In the genomic region with DNA sequence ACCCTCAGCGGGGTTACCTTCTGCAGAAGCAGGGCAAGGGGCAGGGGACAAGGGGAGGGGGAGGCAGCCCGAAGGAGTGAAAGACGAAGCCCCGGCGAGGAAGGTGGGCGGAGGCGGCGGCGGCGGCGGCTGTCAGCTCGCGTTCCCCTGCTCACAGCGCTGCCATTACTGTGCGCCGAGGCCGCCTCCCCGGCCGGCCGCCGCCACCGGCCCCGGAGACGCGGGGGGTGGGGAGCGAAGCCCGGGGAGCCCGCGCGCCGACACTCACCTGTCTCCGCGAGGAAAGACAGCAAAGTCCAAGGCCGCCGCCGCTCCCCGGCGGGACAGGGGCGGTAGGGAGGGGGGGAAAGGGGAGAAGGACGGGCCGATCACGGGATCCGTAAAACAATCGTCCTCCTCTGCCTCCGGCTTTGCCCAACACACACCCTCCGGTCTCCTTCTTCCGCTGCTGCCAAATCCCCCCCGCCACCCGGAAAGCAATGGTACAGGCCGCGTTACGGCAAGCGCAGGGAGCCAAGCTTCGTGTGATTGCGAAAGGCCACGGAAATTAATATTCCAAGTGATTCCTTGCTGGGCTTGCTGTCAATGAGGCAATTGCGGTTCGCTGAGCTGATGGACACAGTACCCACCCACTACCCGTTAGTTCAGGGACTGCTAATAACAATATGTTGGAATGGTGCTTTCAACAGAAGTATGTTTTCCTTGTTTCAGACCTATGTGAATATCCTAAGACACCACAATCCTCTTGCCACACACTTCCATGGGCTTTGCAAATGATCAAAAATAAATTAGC, we compare ENCODE assay signal across 8 cellular contexts. TPM values are rescaled to one million over a fixed set of nuclear protein-coding genes. Genes with fewer than 3 reads are reported as not detected.
A peak's percentile ranks its signal among the peaks of the same experiment; 100 is the strongest.
DNase-seq lines count a peak whose midpoint lies in the region; ATAC-seq, FAIRE-seq and TF ChIP-seq lines count a peak whose summit lies in the region.

A gene (minus strand): TSS at position 180 of the 793 bp plus-strand sequence. CDS start 19,024 bp downstream, outside the sequence.

- H3K4me2 ChIP-seq in H1 (ENCODE audit: insufficient read depth in 1 of 2, low read depth in 2 of 2, low read length in 2 of 2): peak within 1 kb of the TSS; percentile 86 to 91
- H3K4me2 ChIP-seq in mesenchymal stem cell (ENCODE audit: low read length, poor library complexity, severe bottlenecking): peak within 1 kb of the TSS; percentile 39

- ATAC-seq in GM21367 (IDR thresholded peaks at IDR 0.05; ENCODE audit: unreplicated experiment): peak; percentile 91

- no peak within 1 kb of the TSS for H2BK120ac ChIP-seq in H1 (replicated peaks; ENCODE audit: low read depth, low read length)
- peak within 1 kb of the TSS; percentile 98 for H2BK120ac ChIP-seq in mesenchymal stem cell (ENCODE audit: low read depth, low read length)

- H3K9me3 ChIP-seq in H1 (ENCODE audit: insufficient read depth in 2 of 2, low read depth in 1 of 2, low read length in 1 of 2): peaks cover 0 to 6% of the 10 kb centered on the region in 2 experiments; a peak in 2 of 4 replicates
- H3K9me3 ChIP-seq in mesenchymal stem cell (ENCODE audit: control insufficient read depth, low read length): peaks cover 4% of the 10 kb centered on the region

- peak within 1 kb of the TSS; percentile 75 for H4K91ac ChIP-seq in H1 (replicated peaks; ENCODE audit: insufficient read length, low read length)
- H4K91ac ChIP-seq in mesenchymal stem cell (ENCODE audit: low read length): peak within 1 kb of the TSS; percentile 90

- no peak within 1 kb of the TSS for H2BK15ac ChIP-seq in H1 (ENCODE audit: low read length)
- peak within 1 kb of the TSS; percentile 64 for H2BK15ac ChIP-seq in mesenchymal stem cell (ENCODE audit: low read depth, poor library complexity, severe bottlenecking)

- H2AK5ac ChIP-seq in H1 (ENCODE audit: low read depth, low read length) (no peak within 1 kb of the TSS), mesenchymal stem cell (ENCODE audit: low read length, severe bottlenecking) (peak within 1 kb of the TSS; percentile 28)

- no peak for FAIRE-seq in H1 (lab: Jason Lieb, UNC)

- H4K5ac ChIP-seq in H1 (ENCODE audit: insufficient read length, low read depth, low read length): peak within 1 kb of the TSS; percentile 49

- H3K27ac ChIP-seq in H1 (ENCODE audit: low read depth, low read length): peak within 1 kb of the TSS; percentile 77; the same call in 1 of the 2 replicates
- H3K27ac ChIP-seq in mesenchymal stem cell (ENCODE audit: low read length, poor library complexity, severe bottlenecking): peak within 1 kb of the TSS; percentile 91

- no peak within 1 kb of the TSS for H3K4ac ChIP-seq in H1 (replicated peaks; ENCODE audit: insufficient read length, low read depth, low read length)
- peak within 1 kb of the TSS in 1 of 2 experiments; percentile 49 for H3K4ac ChIP-seq in mesenchymal stem cell (ENCODE audit: low read depth in 1 of 2, low read length in 2 of 2)

- H3K4me3 ChIP-seq in H1 (ENCODE audit: extremely low read depth in 1 of 4, insufficient read depth in 2 of 4, low read depth in 3 of 4, low read length in 4 of 4) (peak within 1 kb of the TSS; percentile 89 to 97 (median 95)), mesenchymal stem cell (ENCODE audit: insufficient read depth in 1 of 2, low read depth in 1 of 2, low read length in 2 of 2) (peak within 1 kb of the TSS; percentile 85 to 92)

- peaks cover 3 to 41% of the 10 kb centered on the region in 2 experiments; a peak in 3 of 4 replicates for H3K79me2 ChIP-seq in H1 (ENCODE audit: control insufficient read depth in 1 of 2, insufficient read depth in 2 of 2, low read length in 2 of 2)

- H2BK20ac ChIP-seq in H1 (ENCODE audit: low read length): no peak within 1 kb of the TSS

- TF ChIP-seq RAD21 in H1 (IDR thresholded peaks at IDR 0.05 in 1 of 2, conservative IDR thresholded peaks at IDR 0.05 in 1 of 2; ENCODE audit: low read depth in 2 of 2, low read length in 2 of 2): no peak

- no peak within 1 kb of the TSS for H3K56ac ChIP-seq in H1 (replicated peaks; ENCODE audit: insufficient read length, low read depth, low read length)

- peaks cover 0 to 1% of the 10 kb centered on the region in 2 experiments for H4K20me1 ChIP-seq in H1 (replicated peaks in 1 of 2; ENCODE audit: control insufficient read depth in 1 of 2, insufficient read depth in 2 of 2, low read length in 2 of 2)

- H2BK5ac ChIP-seq in H1 (ENCODE audit: low read depth, low read length) (peak within 1 kb of the TSS; percentile 95), mesenchymal stem cell (ENCODE audit: low read depth, low read length, poor library complexity, severe bottlenecking) (peak within 1 kb of the TSS; percentile 99)

- 0% methylated on average over 23 of the region's 59 CpGs; no CpG with 5 or more reads in 1 of the 2 experiments for WGBS in H1 (ENCODE audit: extremely low coverage in 1 of 2, insufficient coverage in 1 of 2, insufficient read length in 1 of 2, insufficient replicate concordance in 2 of 2, low coverage in 1 of 2, low lambda C conversion rate in 2 of 2, missing lambda C conversion rate in 1 of 2), 2 experiments
- WGBS in mesenchymal stem cell: 0% methylated on average over 22 of the region's 59 CpGs

- POLR2A ChIA-PET in H1 (lab: Charles Lee; ENCODE audit: partially characterized antibody): interaction anchor here (0.6 to 1.5 kb wide), 3 partner anchors 9 to 60 kb away, joined by 3 to 6 read pairs (median 3); no protein-coding TSS in a partner anchor

- H4K8ac ChIP-seq in H1 (ENCODE audit: extremely low read depth, insufficient read depth, low read length) (peak within 1 kb of the TSS; percentile 47; the same call in 1 of the 2 replicates), mesenchymal stem cell (ENCODE audit: low read length) (peak within 1 kb of the TSS; percentile 98)

- H3K4me1 ChIP-seq in H1 (replicated peaks in 1 of 4; ENCODE audit: control insufficient read depth in 3 of 4, insufficient read depth in 4 of 4, low read length in 3 of 4) (no peaks in the 10 kb centered on the region), mesenchymal stem cell (ENCODE audit: control insufficient read depth, insufficient read depth, low read depth, low read length) (peaks cover 6% of the 10 kb centered on the region)

- DNase-seq in COLO829 (ENCODE audit: low spot score) (peak; percentile 83), HT1080 (ENCODE audit: low read depth) (peak; percentile 87), NOMO-1 (lab: John Stamatoyannopoulos, UW; ENCODE audit: unreplicated experiment in 2 of 2) (peak; percentile 81 to 90), H1 (ENCODE audit: low read depth in 1 of 2, low spot score in 2 of 2) (peak; percentile 62 to 97), mesenchymal stem cell (peak; percentile 97)
- DNase-seq in activated CD8-positive, alpha-beta memory T cell treated with anti-CD3 and anti-CD28 coated beads for 48 hours (ENCODE audit: low read depth in 2 of 3, low spot score in 2 of 3): peak; percentile 80 to 87 (median 80)
- DNase-seq in stimulated activated CD8-positive, alpha-beta memory T cell treated with anti-CD3 and anti-CD28 coated beads, Interleukin-12 subunit alpha, Interleukin-12 subunit beta, amount 100 ng/mL, for 24 hours (ENCODE audit: extremely low read depth): peak; percentile 77

- H3K27me3 ChIP-seq in H1 (replicated peaks in 1 of 4; ENCODE audit: control insufficient read depth in 3 of 4, extremely low read depth in 1 of 4, insufficient read depth in 3 of 4, low read length in 3 of 4) (no peaks in the 10 kb centered on the region), mesenchymal stem cell (ENCODE audit: control insufficient read depth in 1 of 2, insufficient read depth in 1 of 2, low read length in 2 of 2) (no peaks in the 10 kb centered on the region)

- no peak within 1 kb of the TSS for H3K14ac ChIP-seq in H1 (ENCODE audit: insufficient read length)
- H3K14ac ChIP-seq in mesenchymal stem cell (ENCODE audit: low read length in 2 of 2): no peak within 1 kb of the TSS

- H3K9ac ChIP-seq in H1 (replicated peaks in 1 of 4; ENCODE audit: extremely low read depth in 1 of 4, low read depth in 3 of 4, low read length in 3 of 4) (peak within 1 kb of the TSS; percentile 69 to 88 (median 80)), mesenchymal stem cell (ENCODE audit: low read length) (peak within 1 kb of the TSS; percentile 93)

- H2BK12ac ChIP-seq in H1 (ENCODE audit: low read depth, low read length): no peak within 1 kb of the TSS
- no peak within 1 kb of the TSS for H2BK12ac ChIP-seq in mesenchymal stem cell (ENCODE audit: low read length in 2 of 2)

- H3K18ac ChIP-seq in H1 (ENCODE audit: extremely low read depth, low read length) (peak within 1 kb of the TSS; percentile 93), mesenchymal stem cell (ENCODE audit: low read depth in 1 of 2, low read length in 2 of 2) (peak within 1 kb of the TSS; percentile 79 to 96)

- TF ChIP-seq EP300 in H1 (IDR thresholded peaks at IDR 0.05; ENCODE audit: borderline replicate concordance in 1 of 2, low read depth in 2 of 2, low read length in 2 of 2): peak in 1 of 2 experiments; percentile 96; a peak in 2 of 3 replicates

- no peak for TF ChIP-seq CTCF in H1 (IDR thresholded peaks at IDR 0.05; ENCODE audit: control extremely low read depth in 1 of 3, insufficient read depth in 1 of 3, low read depth in 1 of 3, low read length in 3 of 3)

- no peak for TF ChIP-seq POLR2A in H1 (IDR thresholded peaks at IDR 0.05; ENCODE audit: control extremely low read depth in 1 of 2, low read depth in 2 of 2, low read length in 2 of 2)

- peaks cover 7% of the 10 kb centered on the region for H3K23me2 ChIP-seq in H1 (ENCODE audit: low read depth, low read length)

- H2AFZ ChIP-seq in H1 (ENCODE audit: low read length) (peak within 1 kb of the TSS; percentile 99), mesenchymal stem cell (ENCODE audit: low read depth, low read length) (no peak within 1 kb of the TSS)

- peaks cover 2% of the 10 kb centered on the region; the same call in 1 of the 2 replicates for H3K79me1 ChIP-seq in H1 (ENCODE audit: low read depth, low read length)
- no peaks in the 10 kb centered on the region for H3K79me1 ChIP-seq in mesenchymal stem cell (replicated peaks; ENCODE audit: low read length, poor library complexity, severe bottlenecking)

- H3K23ac ChIP-seq in H1 (ENCODE audit: insufficient read length): no peak within 1 kb of the TSS
- H3K23ac ChIP-seq in mesenchymal stem cell (ENCODE audit: low read length in 2 of 2): no peak within 1 kb of the TSS

- H3K36me3 ChIP-seq in H1 (ENCODE audit: control insufficient read depth in 2 of 4, insufficient read depth in 4 of 4, low read length in 3 of 4): no peaks in the 10 kb centered on the region
- H3K36me3 ChIP-seq in mesenchymal stem cell (ENCODE audit: control insufficient read depth in 1 of 2, insufficient read depth in 2 of 2, low read depth in 1 of 2, low read length in 2 of 2): no peaks in the 10 kb centered on the region

- CTCF ChIA-PET in H1 (lab: Charles Lee; ENCODE audit: partially characterized antibody): interaction anchor here (1.7 kb wide), 1 partner anchor 96 kb away, joined by 5 read pairs; no protein-coding TSS in a partner anchor

RNA-seq across cellular contexts. Expression of the gene that starts here (rescaled TPM):
- 39.6 and 41.4 TPM in 2 replicates for total RNA-seq in HT1080 (2014; rRNA removed; shearing (Covaris generic))
- 44.6 and 53.8 TPM in 2 replicates for polyA plus RNA-seq in HT1080 (2015; cell fraction: cytosol; rRNA removed)
- 82.6 and 103 TPM in 2 replicates for polyA plus RNA-seq in HT1080 (2015; cell fraction: nucleus; rRNA removed)
- 36.7 and 43.1 TPM in 2 replicates for total RNA-seq in H1 (2021; fragmentation: NEBNext Ultra II Directional; extraction: Animal tissue kit (Norgen Biotek cat#: 25700))
- 6.3 and 10.2 TPM in 2 replicates for polyA plus RNA-seq in H1 (2011; rRNA removed)
- polyA plus RNA-seq in H1 (2011; cell fraction: cytosol; rRNA removed): 11.6 TPM
- 6.1 TPM for polyA plus RNA-seq in H1 (2011; cell fraction: nucleus; rRNA removed)
- 16.0 to 29.1 TPM (median 19.1 TPM) in 4 replicates for polyA plus RNA-seq in H1 (2012, experiment 1 of 2)
- 1.7 TPM for polyA plus RNA-seq in H1 (2012, experiment 2 of 2)
- polyA plus RNA-seq in H1 (2013, experiment 1 of 2): 24.9 TPM
- 25.1 TPM for polyA plus RNA-seq in H1 (2013, experiment 2 of 2)
- 17.2 and 25.7 TPM in 2 replicates for polyA minus RNA-seq in H1 (2011; rRNA and poly(A)+ RNA removed)
- 13.9 TPM for polyA minus RNA-seq in H1 (2011; cell fraction: cytosol; rRNA and poly(A)+ RNA removed)
- polyA minus RNA-seq in H1 (2011; cell fraction: nucleus; rRNA and poly(A)+ RNA removed): 22.0 TPM
- 32.3 TPM for polyA plus RNA-seq in mesenchymal stem cell (2013, experiment 1 of 2)
- 31.4 TPM for polyA plus RNA-seq in mesenchymal stem cell (2013, experiment 2 of 2)

Comparison
In these comparisons a context has a peak if more than half of its experiments do, and no peak if none do; other contexts are left out.
1. Peak in every context shown above with its lines: DNase-seq, ATAC-seq, H3K4me3 ChIP-seq and H3K27ac ChIP-seq.